Comparison of ENCODE assay signal across 13 cellular contexts in the genomic region with DNA sequence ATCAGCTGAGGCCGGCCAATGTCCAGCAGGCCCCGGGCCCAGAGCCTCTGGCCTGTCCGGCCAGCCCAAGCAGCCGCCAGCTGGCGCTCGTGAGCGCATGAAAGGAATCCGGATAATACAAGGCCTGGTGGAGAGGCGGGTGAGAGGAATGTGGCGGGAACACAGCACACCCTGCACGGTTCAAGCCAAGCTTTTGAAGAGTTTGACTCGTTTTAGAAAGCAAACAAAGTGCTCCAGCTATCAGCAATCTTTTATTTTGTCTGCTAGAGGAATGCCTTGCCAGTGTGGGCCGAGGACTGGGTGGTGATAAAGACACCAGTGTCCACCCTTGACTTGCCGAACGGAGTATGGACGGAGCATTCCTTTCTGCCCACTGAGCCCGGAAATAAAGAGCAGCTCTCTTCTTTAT. TPM values are rescaled to one million over a fixed set of nuclear protein-coding genes. Genes with fewer than 3 reads are reported as not detected.
DNase-seq lines count a peak whose midpoint lies in the region; ATAC-seq, FAIRE-seq and TF ChIP-seq lines count a peak whose summit lies in the region.
"Had no signal": no experiment of that assay in that cellular context is flagged by ENCODE, and none has a peak within 500 bp of the region (broad histone marks: within the 10 kb centered on the region; RNA-seq: fewer than 3 reads in every experiment).

No MANE protein-coding gene starts in this region.

- peak; percentile 65 for TF ChIP-seq CTCF in AG04450 (IDR thresholded peaks at IDR 0.05; ENCODE audit: low read depth, low read length)
- TF ChIP-seq CTCF in astrocyte (IDR thresholded peaks at IDR 0.05; ENCODE audit: insufficient read depth, low read depth, low read length), result peak; percentile 38

- H3K9ac ChIP-seq in astrocyte (ENCODE audit: low read length), result no peak overlapping the region

- H3K9me3 Mint-ChIP-seq in astrocyte (ENCODE audit: unreplicated experiment), result peaks cover 3% of the 10 kb centered on the region
- H3K9me3 Mint-ChIP-seq: activated naive CD8-positive, alpha-beta T cell treated with anti-CD3 and anti-CD28 coated beads, Interleukin-2, amount 10 ng/mL, durations not matched to agents 7 days and 5 days; immature natural killer cell had no signal

- no peak overlapping the region for H3K4me2 ChIP-seq in astrocyte (ENCODE audit: low read length)

- no peaks in the 10 kb centered on the region for H3K36me3 ChIP-seq in astrocyte (ENCODE audit: insufficient read depth, low read length)

- H2AFZ ChIP-seq in astrocyte (ENCODE audit: low read depth, low read length), result peak overlapping the region; percentile 14

- FAIRE-seq in astrocyte (lab: Jason Lieb, UNC) (no peak), RCC 7860 (lab: Jason Lieb, UNC) (no peak)
- FAIRE-seq: GM12892, HTR-8/SVneo had no signal

- intact Hi-C loops in left cardiac atrium (cut with DNase I), result loop anchor here in 1 of 2 donors (10.0 kb wide), 1 partner anchor 253 kb away; no protein-coding TSS in a partner anchor

- ATAC-seq in left cardiac atrium (peak; percentile 95 to 98), HG02610 (IDR thresholded peaks at IDR 0.05; ENCODE audit: unreplicated experiment) (no peak), GM18519 (IDR thresholded peaks at IDR 0.05; ENCODE audit: low FRiP score, unreplicated experiment) (no peak)

- no peaks in the 10 kb centered on the region for H3K4me1 ChIP-seq in astrocyte (ENCODE audit: insufficient read depth, low read length)

- H3K27me3 ChIP-seq in AG04450 (ENCODE audit: control insufficient read depth, insufficient read depth, low read length) (no peaks in the 10 kb centered on the region), astrocyte (ENCODE audit: insufficient read depth, low read length) (no peaks in the 10 kb centered on the region)

- DNase-seq in AG04450 (ENCODE audit: low read depth, low spot score), result no peak
- DNase-seq in astrocyte (ENCODE audit: low read depth), result peak; percentile 35
- DNase-seq in left cardiac atrium, result peak; percentile 88
- DNase-seq in nucleus accumbens (lab: John Stamatoyannopoulos, UW), result peak in 47 of 56 donors; percentile 6 to 86 (median 42)
- DNase-seq in NCI-H2081 (lab: John Stamatoyannopoulos, UW), result no peak
- no peak for DNase-seq in RCC 7860 (ENCODE audit: low spot score)
- DNase-seq: activated naive CD8-positive, alpha-beta T cell treated with anti-CD3 and anti-CD28 coated beads, Interleukin-2, amount 10 ng/mL, durations not matched to agents 7 days and 5 days; AML-193; immature natural killer cell had no signal

- H3K27ac ChIP-seq in AG04450 (ENCODE audit: low read depth, low read length) (no peak overlapping the region), astrocyte (ENCODE audit: low read depth, low read length) (no peak overlapping the region)

- H3K27me3 Mint-ChIP-seq in astrocyte (ENCODE audit: low read depth, unreplicated experiment), result no peaks in the 10 kb centered on the region
- H3K27me3 Mint-ChIP-seq: activated naive CD8-positive, alpha-beta T cell treated with anti-CD3 and anti-CD28 coated beads, Interleukin-2, amount 10 ng/mL, durations not matched to agents 7 days and 5 days had no signal

- H3K4me3 ChIP-seq in AG04450 (ENCODE audit: low read depth, low read length) (no peak overlapping the region), astrocyte (ENCODE audit: insufficient read depth, low read depth, low read length) (no peak overlapping the region)

- H3K27ac Mint-ChIP-seq in astrocyte (ENCODE audit: unreplicated experiment), result peak overlapping the region; percentile 19

- peaks cover 5% of the 10 kb centered on the region for H3K4me1 Mint-ChIP-seq in astrocyte (ENCODE audit: low read depth, unreplicated experiment)

- H4K20me1 ChIP-seq in astrocyte (ENCODE audit: insufficient read depth, low read length), result no peaks in the 10 kb centered on the region

- no peaks in the 10 kb centered on the region for H3K79me2 ChIP-seq in astrocyte (ENCODE audit: insufficient read depth, low read length)

- CTCF ChIA-PET in AG04450 (lab: Charles Lee), result interaction anchor here (0.6 to 3.5 kb wide), 7 partner anchors 9 to 329 kb away, joined by 3 to 24 read pairs (median 3); no protein-coding TSS in a partner anchor

- no peaks in the 10 kb centered on the region; the same call in 1 of the 2 replicates for H3K9me3 ChIP-seq in AG04450 (ENCODE audit: control insufficient read depth, insufficient read depth, low read length)
- H3K9me3 ChIP-seq in astrocyte (ENCODE audit: insufficient read depth, low read depth, low read length), result no peaks in the 10 kb centered on the region

- H3K4me3 Mint-ChIP-seq in astrocyte (ENCODE audit: unreplicated experiment), result no peak overlapping the region
- H3K4me3 Mint-ChIP-seq: activated naive CD8-positive, alpha-beta T cell treated with anti-CD3 and anti-CD28 coated beads, Interleukin-2, amount 10 ng/mL, durations not matched to agents 7 days and 5 days; immature natural killer cell had no signal

- H3K36me3 Mint-ChIP-seq in astrocyte (ENCODE audit: low read depth, unreplicated experiment), result no peaks in the 10 kb centered on the region

- POLR2A ChIA-PET in AG04450 (lab: Yijun Ruan, JAX), result interaction anchor here (0.8 kb wide), 1 partner anchor 29 kb away, joined by 3 read pairs; no protein-coding TSS in a partner anchor

RNA-seq across cellular contexts. Expression of gene NEDD9, which starts 9.3 kb away (rescaled TPM):
- 7.2 and 10.9 TPM in 2 replicates for polyA plus RNA-seq in AG04450 (2011; rRNA removed)
- polyA minus RNA-seq in AG04450 (2011; rRNA and poly(A)+ RNA removed), result 17.2 and 31.1 TPM in 2 replicates
- total RNA-seq in astrocyte, result 37.3 and 39.6 TPM in 2 replicates
- total RNA-seq in left cardiac atrium, result 10 to 100 TPM; 34.0 to 42.9 TPM

Comparison
In these comparisons a context has a peak if more than half of its experiments do, and no peak if none do; other contexts are left out.
1. DNase-seq: peak in astrocyte (single experiment), left cardiac atrium (single experiment) and nucleus accumbens (47 of 56); none in AG04450 (single experiment), NCI-H2081 (0 of 2) and RCC 7860 (single experiment).
2. ATAC-seq: peak in left cardiac atrium (2 of 2); none in HG02610 (single experiment) and GM18519 (single experiment).